23 cellular contexts compared by ENCODE assay signal in genomic region chr16:65285128-65286120, GRCh38.
A peak's percentile ranks its signal among the peaks of the same experiment; 100 is the strongest.
DNase-seq lines count a peak whose midpoint lies in the region; ATAC-seq, FAIRE-seq and TF ChIP-seq lines count a peak whose summit lies in the region.
"Had no signal": no experiment of that assay in that cellular context is flagged by ENCODE, and none has a peak within 500 bp of the region (broad histone marks: within the 10 kb centered on the region; RNA-seq: fewer than 3 reads in every experiment).

No MANE protein-coding gene starts in this region.

- H3K27me3 ChIP-seq in HepG2 (ENCODE audit: control insufficient read depth in 1 of 2, insufficient read depth in 2 of 2, low read length in 2 of 2) (no peaks in the 10 kb centered on the region), right lobe of liver (no peaks in the 10 kb centered on the region)
- no peaks in the 10 kb centered on the region for H3K27me3 ChIP-seq in CD8-positive, alpha-beta memory T cell (ENCODE audit: insufficient read depth, low read length, poor library complexity, severe bottlenecking)
- H3K27me3 ChIP-seq: cardiac muscle cell, SJSA1 had no signal

- no peak for TF ChIP-seq RAD21 in HepG2 (CRISPR knock-in tag; IDR thresholded peaks at IDR 0.05)

- peak overlapping the region; percentile 7 for H3K4me3 Mint-ChIP-seq in chondrocyte (ENCODE audit: unreplicated experiment)
- peak overlapping the region; percentile 40 for H3K4me3 Mint-ChIP-seq in type B pancreatic cell
- no peak overlapping the region for H3K4me3 Mint-ChIP-seq in CD8-positive, alpha-beta memory T cell
- H3K4me3 Mint-ChIP-seq: activated B cell treated with CpG ODN at 0.5 μM for 24 hours; activated CD8-positive, alpha-beta T cell treated with anti-CD3 and anti-CD28 coated beads, Interleukin-2, amount 10 ng/mL, durations not matched to agents 7 days and 5 days; activated naive CD8-positive, alpha-beta T cell; activated T-cell treated with anti-CD3 and anti-CD28 coated beads, Interleukin-2, amount 50 U/mL, for 72 hours; neural crest cell had no signal

- in situ Hi-C loops in HepG2 (cut with HindIII; ENCODE audit: extremely low pct_ligation_motif_present, low pct_unique_long_range_greater_than_20kb), result no loop called here

- ATAC-seq in HepG2 (no peak), right lobe of liver (no peak), GM21825 (IDR thresholded peaks at IDR 0.05; ENCODE audit: unreplicated experiment) (no peak)
- ATAC-seq: A549; activated CD8-positive, alpha-beta T cell treated with anti-CD3 and anti-CD28 coated beads, Interleukin-2, amount 10 ng/mL, durations not matched to agents 7 days and 5 days; activated T-cell treated with anti-CD3 and anti-CD28 coated beads, Interleukin-2, amount 50 U/mL, for 72 hours; GM12878 had no signal

- H4K20me1 ChIP-seq in HepG2 (ENCODE audit: insufficient read depth, low read length), result no peaks in the 10 kb centered on the region

- H3K27ac Mint-ChIP-seq in chondrocyte (ENCODE audit: unreplicated experiment) (peak overlapping the region; percentile 85), type B pancreatic cell (peak overlapping the region; percentile 80)
- no peak overlapping the region for H3K27ac Mint-ChIP-seq in CD8-positive, alpha-beta memory T cell
- H3K27ac Mint-ChIP-seq: activated B cell treated with CpG ODN at 0.5 μM for 24 hours; activated CD8-positive, alpha-beta T cell treated with anti-CD3 and anti-CD28 coated beads, Interleukin-2, amount 10 ng/mL, durations not matched to agents 7 days and 5 days; activated naive CD8-positive, alpha-beta T cell; activated T-cell treated with anti-CD3 and anti-CD28 coated beads, Interleukin-2, amount 50 U/mL, for 72 hours had no signal

- FAIRE-seq in HepG2 (lab: Jason Lieb, UNC), result no peak
- FAIRE-seq: A549, GM12878 had no signal

- H3K4me3 ChIP-seq in HepG2 (replicated peaks in 1 of 3; ENCODE audit: insufficient read depth in 1 of 3, low read depth in 2 of 3, low read length in 3 of 3), result no peak overlapping the region
- H3K4me3 ChIP-seq in right lobe of liver, result no peak overlapping the region
- H3K4me3 ChIP-seq in CD8-positive, alpha-beta memory T cell (ENCODE audit: low read length), result no peak overlapping the region
- H3K4me3 ChIP-seq: A549, cardiac muscle cell, GM12878, PC-9, psoas muscle, SJSA1 had no signal

- no TSS peak for BruUV-seq in HepG2 (replicated peaks; lab: Mats Ljungman, UMichigan)

- H3K4me1 Mint-ChIP-seq in chondrocyte (ENCODE audit: low read depth) (peaks cover 36% of the 10 kb centered on the region), type B pancreatic cell (ENCODE audit: unreplicated experiment) (peaks cover 63% of the 10 kb centered on the region)
- H3K4me1 Mint-ChIP-seq in CD8-positive, alpha-beta memory T cell, result no peaks in the 10 kb centered on the region
- H3K4me1 Mint-ChIP-seq: activated B cell treated with CpG ODN at 0.5 μM for 24 hours had no signal

- CTCF ChIA-PET in HepG2 (lab: Yijun Ruan, JAX; ENCODE audit: low intra/inter-chr PET ratio, low total read pairs), result no interaction called here
- CTCF ChIA-PET in CD8-positive, alpha-beta memory T cell (lab: Charles Lee), result no interaction called here

- no peak overlapping the region for H3K9ac ChIP-seq in HepG2 (ENCODE audit: insufficient read depth, low read depth, low read length)

- WGBS in HepG2 (ENCODE audit: low lambda C conversion rate), result 1% methylated on average over 7 of the region's 7 CpGs
- 42% methylated on average over 6 of the region's 7 CpGs for WGBS in right lobe of liver (ENCODE audit: insufficient coverage, low coverage, low lambda C conversion rate, missing lambda C conversion rate)

- intact Hi-C loops in HepG2 (cut with micrococcal nuclease; ENCODE audit: unreplicated experiment), result no loop called here
- intact Hi-C loops in right lobe of liver (cut with DNase I), result no loop called here

- peaks cover 8% of the 10 kb centered on the region for H3K4me1 ChIP-seq in HepG2 (ENCODE audit: insufficient read depth, low read length)
- no peaks in the 10 kb centered on the region for H3K4me1 ChIP-seq in right lobe of liver
- no peaks in the 10 kb centered on the region for H3K4me1 ChIP-seq in CD8-positive, alpha-beta memory T cell (ENCODE audit: insufficient read depth, low read length)
- H3K4me1 ChIP-seq: A549, psoas muscle had no signal

- H3K36me3 Mint-ChIP-seq in chondrocyte (ENCODE audit: low read depth), result no peaks in the 10 kb centered on the region
- H3K36me3 Mint-ChIP-seq in type B pancreatic cell, result no peaks in the 10 kb centered on the region
- H3K36me3 Mint-ChIP-seq in CD8-positive, alpha-beta memory T cell, result no peaks in the 10 kb centered on the region
- H3K36me3 Mint-ChIP-seq: activated naive CD8-positive, alpha-beta T cell had no signal

- no peaks in the 10 kb centered on the region for H3K27me3 Mint-ChIP-seq in chondrocyte (ENCODE audit: low read depth)
- H3K27me3 Mint-ChIP-seq in type B pancreatic cell, result no peaks in the 10 kb centered on the region
- H3K27me3 Mint-ChIP-seq in CD8-positive, alpha-beta memory T cell, result peaks cover 0 to 3% of the 10 kb centered on the region in 2 donors
- H3K27me3 Mint-ChIP-seq: activated B cell treated with CpG ODN at 0.5 μM for 24 hours; activated naive CD8-positive, alpha-beta T cell had no signal

- H3K36me3 ChIP-seq in HepG2 (replicated peaks in 1 of 2; ENCODE audit: control insufficient read depth in 1 of 2, insufficient read depth in 2 of 2, low read length in 2 of 2), result no peaks in the 10 kb centered on the region
- no peaks in the 10 kb centered on the region for H3K36me3 ChIP-seq in right lobe of liver
- H3K36me3 ChIP-seq in CD8-positive, alpha-beta memory T cell (ENCODE audit: insufficient read depth, low read length), result no peaks in the 10 kb centered on the region
- H3K36me3 ChIP-seq: cardiac muscle cell, SJSA1 had no signal

- no peak for TF ChIP-seq EP300 in HepG2 (IDR thresholded peaks at IDR 0.05; ENCODE audit: low read depth in 2 of 2, low read length in 2 of 2)
- TF ChIP-seq EP300 in HepG2 (CRISPR knock-in tag; IDR thresholded peaks at IDR 0.05; ENCODE audit: borderline replicate concordance), result no peak

- no peaks in the 10 kb centered on the region for H3K9me3 Mint-ChIP-seq in chondrocyte (ENCODE audit: low read depth)
- H3K9me3 Mint-ChIP-seq in type B pancreatic cell, result no peaks in the 10 kb centered on the region
- peaks cover 0 to 13% (median 9%) of the 10 kb centered on the region in 5 donors for H3K9me3 Mint-ChIP-seq in CD8-positive, alpha-beta memory T cell
- H3K9me3 Mint-ChIP-seq: neural crest cell had no signal

- H3K27ac ChIP-seq in HepG2 (ENCODE audit: extremely low read length, insufficient read depth, low read length) (no peak overlapping the region), right lobe of liver (no peak overlapping the region)
- no peak overlapping the region for H3K27ac ChIP-seq in CD8-positive, alpha-beta memory T cell (ENCODE audit: low read depth, low read length)
- H3K27ac ChIP-seq: A549, cardiac muscle cell, HL-60, PC-9, psoas muscle, SJSA1 had no signal

- H3K9me3 ChIP-seq in HepG2 (ENCODE audit: low read length) (no peaks in the 10 kb centered on the region), right lobe of liver (no peaks in the 10 kb centered on the region)
- H3K9me3 ChIP-seq in CD8-positive, alpha-beta memory T cell (ENCODE audit: low read length), result no peaks in the 10 kb centered on the region
- H3K9me3 ChIP-seq: A549, psoas muscle, SJSA1 had no signal

- TF ChIP-seq POLR2A in HepG2 (IDR thresholded peaks at IDR 0.05; ENCODE audit: insufficient read depth in 1 of 2, low read depth in 2 of 2, low read length in 2 of 2), result no peak
- TF ChIP-seq POLR2A in right lobe of liver (IDR thresholded peaks at IDR 0.05), result no peak

- no peak for DNase-seq in HepG2 (ENCODE audit: low spot score)
- no peak for DNase-seq in right lobe of liver
- no peak for DNase-seq in chondrocyte (ENCODE audit: low spot score)
- peak; percentile 66 for DNase-seq in islet precursor cell
- DNase-seq in type B pancreatic cell (ENCODE audit: extremely low spot score, unreplicated experiment), result no peak
- no peak for DNase-seq in CD8-positive, alpha-beta memory T cell
- DNase-seq in OCI-M2 (lab: John Stamatoyannopoulos, UW; ENCODE audit: unreplicated experiment), result no peak
- DNase-seq: activated B cell treated with CpG ODN at 0.5 μM for 24 hours; activated CD8-positive, alpha-beta T cell treated with anti-CD3 and anti-CD28 coated beads, Interleukin-2, amount 10 ng/mL, durations not matched to agents 7 days and 5 days; activated T-cell treated with anti-CD3 and anti-CD28 coated beads, Interleukin-2, amount 50 U/mL, for 72 hours; DMS 273 treated with DMSO at 0.1 percent for 48 hours; NCI-H1694 treated with DMSO at 0.1 percent for 48 hours; NCI-H774; PC-9; psoas muscle had no signal

- no peaks in the 10 kb centered on the region for H3K79me2 ChIP-seq in HepG2 (ENCODE audit: insufficient read depth, low read length)

- no peak overlapping the region for H2AFZ ChIP-seq in HepG2 (ENCODE audit: low read length)
- H2AFZ ChIP-seq: PC-9 had no signal

- TF ChIP-seq CTCF in HepG2 (CRISPR knock-in tag; IDR thresholded peaks at IDR 0.05), result no peak
- no peak for TF ChIP-seq CTCF in right lobe of liver (IDR thresholded peaks at IDR 0.05)
- no peak for TF ChIP-seq CTCF in chondrocyte (IDR thresholded peaks at IDR 0.05)
- TF ChIP-seq CTCF in type B pancreatic cell (conservative IDR thresholded peaks at IDR 0.05), result no peak

- POLR2A ChIA-PET in HepG2 (lab: Yijun Ruan, JAX), result no interaction called here
- POLR2A ChIA-PET in CD8-positive, alpha-beta memory T cell (lab: Charles Lee), result no interaction called here

- H3K4me2 ChIP-seq in HepG2 (ENCODE audit: low read depth, low read length), result no peak overlapping the region
- H3K4me2 ChIP-seq: A549, PC-9 had no signal

TF ChIP-seq in HepG2, 621 proteins besides CTCF, POLR2A, EP300 and RAD21 (continues in another document):
- TF ChIP-seq HHEX (CRISPR knock-in tag; IDR thresholded peaks at IDR 0.05) (no peak), PRDM4 (CRISPR knock-in tag; IDR thresholded peaks at IDR 0.05; ENCODE audit: borderline replicate concordance) (no peak), HNRNPK (IDR thresholded peaks at IDR 0.05; ENCODE audit: low read depth, low read length, poor library complexity, severe bottlenecking) (peak; percentile 52)

Comparison
In these comparisons a context has a peak if more than half of its experiments do, and no peak if none do; other contexts are left out.
1. H3K27ac Mint-ChIP-seq: peak in chondrocyte (single experiment) and type B pancreatic cell (single experiment); none in CD8-positive, alpha-beta memory T cell (0 of 8).
2. H3K4me3 Mint-ChIP-seq: peak in chondrocyte (single experiment) and type B pancreatic cell (single experiment); none in CD8-positive, alpha-beta memory T cell (0 of 7).